ENCODE assay signal across 1 cellular context in the genomic region with DNA sequence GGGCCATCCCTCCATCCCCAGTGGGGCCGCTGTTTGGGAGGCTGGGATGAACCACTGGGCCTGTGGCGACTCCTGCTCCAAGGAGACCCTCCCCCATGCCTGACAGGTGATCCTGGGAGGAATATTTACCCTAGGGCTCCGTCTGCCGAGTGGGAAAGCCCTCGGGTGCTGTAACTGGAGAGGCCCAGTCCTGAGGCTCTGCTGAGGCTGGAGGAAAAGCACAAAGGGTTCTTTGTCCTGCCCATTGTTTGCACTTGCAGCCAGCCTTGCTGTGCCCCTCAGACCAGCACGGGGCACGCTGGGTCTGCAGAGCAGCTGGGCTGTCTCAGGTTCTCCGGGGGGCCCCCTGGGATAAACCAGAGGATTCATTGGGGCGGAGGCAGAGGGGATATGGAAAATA.
TF ChIP-seq lines count a peak whose summit lies in the region.

No MANE protein-coding gene starts in this region.

TF ChIP-seq in SK-N-SH, 30 proteins besides CTCF, POLR2A, EP300 and RAD21 (continued from another document):
- TF ChIP-seq MEF2A (IDR thresholded peaks at IDR 0.05; ENCODE audit: borderline replicate concordance, low read depth) (no peak), RFX5 (IDR thresholded peaks at IDR 0.05; ENCODE audit: low read length) (no peak), TCF12 (IDR thresholded peaks at IDR 0.05) (no peak), CHD2 (IDR thresholded peaks at IDR 0.05; ENCODE audit: low read length, partially characterized antibody) (no peak), TEAD4 (IDR thresholded peaks at IDR 0.05; ENCODE audit: borderline replicate concordance, insufficient read depth) (no peak)
TF ChIP-seq in SK-N-SH: peak in this region for 0.
